ENCODE assay signal across 15 cellular contexts in genomic region chr2:198285216-198285615, GRCh38.
DNase-seq lines count a peak whose midpoint lies in the region.
"Had no signal": no experiment of that assay in that cellular context is flagged by ENCODE, and none has a peak within 500 bp of the region (broad histone marks: within the 10 kb centered on the region; RNA-seq: fewer than 3 reads in every experiment).

No MANE protein-coding gene starts in this region.

- no peaks in the 10 kb centered on the region for H3K9me3 ChIP-seq in Karpas-422 (ENCODE audit: low read length)
- no peaks in the 10 kb centered on the region for H3K9me3 ChIP-seq in mesenchymal stem cell (ENCODE audit: control insufficient read depth, low read length)
- H3K9me3 ChIP-seq: Caco-2 had no signal

- no peak overlapping the region for H3K14ac ChIP-seq in mesenchymal stem cell (ENCODE audit: low read length in 2 of 2)

- H4K20me1 ChIP-seq in Karpas-422 (ENCODE audit: insufficient read depth, low read depth, low read length): no peaks in the 10 kb centered on the region

- no peak overlapping the region for H2AK5ac ChIP-seq in mesenchymal stem cell (ENCODE audit: low read length, severe bottlenecking)

- H2BK15ac ChIP-seq in mesenchymal stem cell (ENCODE audit: low read depth, poor library complexity, severe bottlenecking): no peak overlapping the region

- no peak overlapping the region for H4K8ac ChIP-seq in mesenchymal stem cell (ENCODE audit: low read length)

- H3K79me2 ChIP-seq in Karpas-422 (ENCODE audit: low read length): no peaks in the 10 kb centered on the region

- H4K91ac ChIP-seq in mesenchymal stem cell (ENCODE audit: low read length): no peak overlapping the region

- 85% methylated on average over 5 of the region's 5 CpGs for WGBS in mesenchymal stem cell

- no peak overlapping the region for H3K23ac ChIP-seq in mesenchymal stem cell (ENCODE audit: low read length in 2 of 2)

- H3K9me2 ChIP-seq in Karpas-422 (replicated peaks; ENCODE audit: insufficient read depth, low read length): no peaks in the 10 kb centered on the region

- H3K4me3 ChIP-seq in Karpas-422 (ENCODE audit: low read length) (no peak overlapping the region), mesenchymal stem cell (ENCODE audit: insufficient read depth in 1 of 2, low read depth in 1 of 2, low read length in 2 of 2) (no peak overlapping the region)
- H3K4me3 ChIP-seq: GM23248 had no signal

- no peak overlapping the region for H2AFZ ChIP-seq in Karpas-422 (ENCODE audit: low read length)
- H2AFZ ChIP-seq in mesenchymal stem cell (ENCODE audit: low read depth, low read length): no peak overlapping the region
- H2AFZ ChIP-seq: GM23248 had no signal

- no peaks in the 10 kb centered on the region for H3K36me3 ChIP-seq in Karpas-422 (ENCODE audit: insufficient read depth, low read length)
- H3K36me3 ChIP-seq in mesenchymal stem cell (ENCODE audit: control insufficient read depth in 1 of 2, insufficient read depth in 2 of 2, low read depth in 1 of 2, low read length in 2 of 2): no peaks in the 10 kb centered on the region

- no peak overlapping the region for H3K4me2 ChIP-seq in Karpas-422 (ENCODE audit: low read depth, low read length, poor library complexity, severe bottlenecking)
- H3K4me2 ChIP-seq in mesenchymal stem cell (ENCODE audit: low read length, poor library complexity, severe bottlenecking): no peak overlapping the region

- no peak overlapping the region for H2BK120ac ChIP-seq in mesenchymal stem cell (ENCODE audit: low read depth, low read length)

- no peak overlapping the region for H3K9ac ChIP-seq in Karpas-422 (ENCODE audit: low read length)
- H3K9ac ChIP-seq in mesenchymal stem cell (ENCODE audit: low read length): no peak overlapping the region
- H3K9ac ChIP-seq: GM23248 had no signal

- no peak overlapping the region for H2BK12ac ChIP-seq in mesenchymal stem cell (ENCODE audit: low read length in 2 of 2)

- no peaks in the 10 kb centered on the region; the same call in 1 of the 2 replicates for H3K27me3 ChIP-seq in Karpas-422 (ENCODE audit: low read length)
- peaks cover 0 to 8% of the 10 kb centered on the region in 2 experiments for H3K27me3 ChIP-seq in mesenchymal stem cell (ENCODE audit: control insufficient read depth in 1 of 2, insufficient read depth in 1 of 2, low read length in 2 of 2)

- no peak overlapping the region for H3K18ac ChIP-seq in mesenchymal stem cell (ENCODE audit: low read depth in 1 of 2, low read length in 2 of 2)

- DNase-seq in caudate nucleus (lab: John Stamatoyannopoulos, UW): peak in 20 of 61 donors; percentile 11 to 72 (median 26)
- peak; percentile 57 for DNase-seq in inferior parietal cortex (ENCODE audit: extremely low spot score)
- DNase-seq in occipital lobe (lab: John Stamatoyannopoulos, UW): peak; percentile 11
- DNase-seq in Karpas-422: no peak
- no peak for DNase-seq in cerebellum (ENCODE audit: low spot score)
- DNase-seq in mesenchymal stem cell: no peak
- DNase-seq: C1 segment of cervical spinal cord; Caco-2; CD4-positive, CD25-positive, alpha-beta regulatory T cell; CD8-positive, alpha-beta T cell; DMS153; DND-41; GM23248; H7; HCEC 1CT had no signal

- no peak overlapping the region for H2BK5ac ChIP-seq in mesenchymal stem cell (ENCODE audit: low read depth, low read length, poor library complexity, severe bottlenecking)

- H3K4me1 ChIP-seq in Karpas-422 (ENCODE audit: low read length) (no peaks in the 10 kb centered on the region), mesenchymal stem cell (ENCODE audit: control insufficient read depth, insufficient read depth, low read depth, low read length) (no peaks in the 10 kb centered on the region)
- H3K4me1 ChIP-seq: Caco-2 had no signal

- H3K27ac ChIP-seq in caudate nucleus (ENCODE audit: low read depth, low read length) (peak overlapping the region; percentile 59), Karpas-422 (ENCODE audit: low read length) (no peak overlapping the region), mesenchymal stem cell (ENCODE audit: low read length, poor library complexity, severe bottlenecking) (no peak overlapping the region)
- H3K27ac ChIP-seq: GM23248 had no signal

- no peak overlapping the region for H3K4ac ChIP-seq in mesenchymal stem cell (ENCODE audit: low read depth in 1 of 2, low read length in 2 of 2)

- H3K79me1 ChIP-seq in mesenchymal stem cell (replicated peaks; ENCODE audit: low read length, poor library complexity, severe bottlenecking): no peaks in the 10 kb centered on the region

Comparison
In these comparisons a context has a peak if more than half of its experiments do, and no peak if none do; other contexts are left out.
1. DNase-seq: peak in inferior parietal cortex (single experiment) and occipital lobe (single experiment); none in Karpas-422 (single experiment), cerebellum (single experiment) and mesenchymal stem cell (single experiment).